In genomic region chr4:103591839-103592238, GRCh38 we compare ENCODE assay signal across 8 cellular contexts.
"Had no signal": no experiment of that assay in that cellular context is flagged by ENCODE, and none has a peak within 500 bp of the region (broad histone marks: within the 10 kb centered on the region; RNA-seq: fewer than 3 reads in every experiment).

No MANE protein-coding gene starts in this region.

- H3K9ac ChIP-seq: GM23248 had no signal

- H2AFZ ChIP-seq: GM23248 had no signal

- H3K27ac ChIP-seq: GM23248, HL-60 had no signal

- FAIRE-seq: H1, H54, HepG2, K562 had no signal

- DNase-seq: GM23248, H9, HCEC 1CT had no signal

- H3K4me3 ChIP-seq: GM23248, K562 had no signal
